4 cellular contexts compared by ENCODE assay signal in genomic region chr7:113929389-113929788, GRCh38. TPM values are rescaled to one million over a fixed set of nuclear protein-coding genes. Genes with fewer than 3 reads are reported as not detected.
"Had no signal": no experiment of that assay in that cellular context is flagged by ENCODE, and none has a peak within 500 bp of the region (broad histone marks: within the 10 kb centered on the region; RNA-seq: fewer than 3 reads in every experiment).

No MANE protein-coding gene starts in this region.

RNA-seq across cellular contexts. Expression of gene PPP1R3A, which starts 10.6 kb away (rescaled TPM):
- total RNA-seq: LHCN-M2, M059J, MCF 10A, NCI-H460 had no signal
